20 cellular contexts compared by ENCODE assay signal in the genomic region with DNA sequence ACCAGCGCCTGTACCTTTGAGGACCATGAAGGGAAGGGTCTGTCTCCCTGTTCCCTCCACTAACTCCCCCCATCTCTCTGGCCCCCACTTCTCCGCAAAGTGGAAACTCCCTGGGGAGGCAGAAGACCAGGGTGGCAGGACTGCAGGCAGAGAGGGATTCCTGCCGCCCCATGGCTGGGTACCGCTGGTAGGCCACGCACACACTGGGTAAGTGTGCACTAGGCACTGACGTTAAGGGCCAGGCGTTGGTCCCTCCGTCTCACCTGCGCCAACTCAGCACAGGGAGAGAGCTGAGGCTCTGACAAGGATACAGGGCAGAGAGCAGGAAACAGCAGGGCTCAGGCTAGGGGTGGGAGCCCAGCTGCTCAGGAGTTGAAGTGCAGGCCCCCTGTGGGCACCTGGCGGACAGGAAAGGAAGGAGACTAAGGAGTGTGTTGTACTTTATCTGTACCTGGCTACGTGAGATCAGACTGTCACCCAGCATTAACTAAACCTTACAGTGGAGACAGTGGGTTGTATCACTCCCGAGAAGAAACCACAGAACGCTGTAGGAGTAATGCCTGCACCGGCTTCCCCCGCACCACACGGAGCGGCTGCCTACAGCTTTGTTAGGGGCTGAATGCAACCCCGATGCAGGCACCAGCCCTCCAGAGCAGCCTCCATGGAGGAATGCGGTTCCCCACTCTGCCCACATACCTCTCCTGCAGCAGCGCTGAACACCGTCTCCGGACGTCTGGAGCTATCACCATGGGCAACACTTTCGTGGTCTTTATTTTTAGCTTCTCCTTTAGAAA.
"Had no signal": no experiment of that assay in that cellular context is flagged by ENCODE, and none has a peak within 500 bp of the region (broad histone marks: within the 10 kb centered on the region; RNA-seq: fewer than 3 reads in every experiment).

No MANE protein-coding gene starts in this region.

- H3K4me3 Mint-ChIP-seq: activated CD8-positive, alpha-beta T cell treated with anti-CD3 and anti-CD28 coated beads, Interleukin-2, amount 10 ng/mL, durations not matched to agents 7 days and 5 days; brain; T-helper 1 cell treated with Interleukin-12 subunit alpha and Interleukin-12 subunit beta and Interleukin-4 antibody, amounts not matched to agents 30 μg/mL and 1 μg/mL, for 36 hours; WTC11 had no signal

- H3K9me3 Mint-ChIP-seq: activated naive CD4-positive, alpha-beta T cell treated with anti-CD3 and anti-CD28 coated beads, Interleukin-2, amount 50 U/mL, for 72 hours; T-helper 1 cell treated with Interleukin-12 subunit alpha and Interleukin-12 subunit beta and Interleukin-4 antibody, amounts not matched to agents 30 μg/mL and 1 μg/mL, for 36 hours had no signal

- H3K27ac ChIP-seq: cardiac muscle cell, SJSA1 had no signal

- H3K36me3 Mint-ChIP-seq: activated naive CD4-positive, alpha-beta T cell treated with anti-CD3 and anti-CD28 coated beads, Interleukin-2, amount 50 U/mL, for 72 hours; brain had no signal

- DNase-seq: activated CD4-positive, alpha-beta T cell treated with anti-CD3 and anti-CD28 coated beads for 48 hours; activated CD4-positive, alpha-beta T cell treated with anti-CD3 and anti-CD28 coated beads, Interleukin-2, amount 50 U/mL, for 4 hours; activated CD4-positive, CD25-positive, alpha-beta regulatory T cell treated with anti-CD3 and anti-CD28 coated beads, Interleukin-2, amount 50 U/mL, for 72 hours; activated CD8-positive, alpha-beta memory T cell treated with anti-CD3 and anti-CD28 coated beads, Interleukin-2, amount 50 U/mL, for 48 hours; activated CD8-positive, alpha-beta T cell treated with anti-CD3 and anti-CD28 coated beads, Interleukin-2, amount 10 ng/mL, durations not matched to agents 7 days and 5 days; activated T-cell treated with anti-CD3 and anti-CD28 coated beads, Interleukin-2, amount 50 U/mL, for 1 hour; amygdala; MG63; NCI-H1105; NCI-H1436; NCI-H187; NCI-H2081; NCI-H446; NCI-H526 had no signal

- H3K27ac Mint-ChIP-seq: activated CD8-positive, alpha-beta T cell treated with anti-CD3 and anti-CD28 coated beads, Interleukin-2, amount 10 ng/mL, durations not matched to agents 7 days and 5 days; activated naive CD4-positive, alpha-beta T cell treated with anti-CD3 and anti-CD28 coated beads, Interleukin-2, amount 50 U/mL, for 72 hours; brain; T-helper 1 cell treated with Interleukin-12 subunit alpha and Interleukin-12 subunit beta and Interleukin-4 antibody, amounts not matched to agents 30 μg/mL and 1 μg/mL, for 36 hours; WTC11 had no signal

- H3K36me3 ChIP-seq: cardiac muscle cell, MG63, SJSA1 had no signal

- H3K4me3 ChIP-seq: cardiac muscle cell, MG63, SJSA1 had no signal
